19 cellular contexts compared by ENCODE assay signal in the genomic region with DNA sequence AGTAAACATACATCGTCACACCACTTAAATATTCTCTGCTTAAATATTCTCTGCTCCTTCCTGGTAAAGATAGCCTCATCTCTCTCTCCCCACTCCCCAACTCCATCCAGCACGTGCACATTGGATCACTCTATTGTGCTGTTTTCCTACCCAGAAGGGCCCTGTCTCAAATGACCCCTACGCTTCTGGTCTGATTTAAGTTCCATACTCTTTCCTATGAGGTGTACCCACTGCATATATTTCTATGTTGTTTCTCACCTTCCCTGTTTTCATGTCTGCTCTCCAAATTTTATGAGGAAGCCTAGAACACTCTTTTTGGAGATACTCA.
"Had no signal": no experiment of that assay in that cellular context is flagged by ENCODE, and none has a peak within 500 bp of the region (broad histone marks: within the 10 kb centered on the region; RNA-seq: fewer than 3 reads in every experiment).

No MANE protein-coding gene starts in this region.

- H3K4me1 ChIP-seq: ascending aorta, testis had no signal

- H3K4me3 ChIP-seq: ascending aorta, heart left ventricle, ovary, testis had no signal

- H3K9ac ChIP-seq: SK-N-SH had no signal

- ATAC-seq: activated CD4-positive, CD25-positive, alpha-beta regulatory T cell treated with anti-CD3 and anti-CD28 coated beads, Interleukin-2, amount 50 U/mL, for 24 hours; activated naive CD8-positive, alpha-beta T cell treated with anti-CD3 and anti-CD28 coated beads, Interleukin-2, amount 50 U/mL, for 24 hours; activated T-helper 17 cell treated with anti-CD3 and anti-CD28 coated beads, Interleukin-2, amount 50 U/mL, for 72 hours; stimulated activated naive CD8-positive, alpha-beta T cell treated with anti-CD3 and anti-CD28 coated beads, Interleukin-15, Interleukin-2, amounts not matched to agents 100 U/mL and 50 U/mL, for 24 hours had no signal

- H3K9me3 Mint-ChIP-seq: activated naive CD4-positive, alpha-beta T cell treated with anti-CD3 and anti-CD28 coated beads for 36 hours; activated naive CD8-positive, alpha-beta T cell treated with anti-CD3 and anti-CD28 coated beads, Interleukin-2, amount 50 U/mL, for 24 hours; activated T-helper 17 cell treated with anti-CD3 and anti-CD28 coated beads, Interleukin-2, amount 50 U/mL, for 72 hours; immature natural killer cell; nephron had no signal

- H3K4me2 ChIP-seq: SK-N-SH had no signal

- H3K27ac ChIP-seq: ascending aorta, heart left ventricle, ovary, testis had no signal

- H3K27ac Mint-ChIP-seq: activated naive CD4-positive, alpha-beta T cell treated with anti-CD3 and anti-CD28 coated beads for 36 hours; activated naive CD8-positive, alpha-beta T cell treated with anti-CD3 and anti-CD28 coated beads, Interleukin-2, amount 50 U/mL, for 24 hours; activated T-helper 17 cell treated with anti-CD3 and anti-CD28 coated beads, Interleukin-2, amount 50 U/mL, for 72 hours; immature natural killer cell had no signal

- DNase-seq: activated CD4-positive, alpha-beta T cell treated with anti-CD3 and anti-CD28 coated beads, Interleukin-2, amount 50 U/mL, for 48 hours; activated naive CD4-positive, alpha-beta T cell treated with anti-CD3 and anti-CD28 coated beads for 36 hours; activated naive CD8-positive, alpha-beta T cell treated with anti-CD3 and anti-CD28 coated beads, Interleukin-2, amount 50 U/mL, for 24 hours; effector memory CD4-positive, alpha-beta T cell; heart left ventricle; immature natural killer cell; ovary; retina; SK-N-SH; stimulated activated CD4-positive, alpha-beta T cell treated with anti-CD3 and anti-CD28 coated beads, Interleukin-4, amount 100 ng/mL, for 4 hours; stimulated activated CD8-positive, alpha-beta memory T cell treated with anti-CD3 and anti-CD28 coated beads, Interleukin-4, amount 100 ng/mL, for 48 hours; stimulated activated naive CD8-positive, alpha-beta T cell treated with anti-CD3 and anti-CD28 coated beads, Interleukin-15, Interleukin-2, amounts not matched to agents 100 U/mL and 50 U/mL, for 24 hours; T-helper 1 cell; T1000 had no signal

- H3K4me3 Mint-ChIP-seq: activated naive CD4-positive, alpha-beta T cell treated with anti-CD3 and anti-CD28 coated beads for 36 hours; activated naive CD8-positive, alpha-beta T cell treated with anti-CD3 and anti-CD28 coated beads, Interleukin-2, amount 50 U/mL, for 24 hours; activated T-helper 17 cell treated with anti-CD3 and anti-CD28 coated beads, Interleukin-2, amount 50 U/mL, for 72 hours; immature natural killer cell; nephron had no signal

- H3K9me3 ChIP-seq: ascending aorta, heart left ventricle, ovary, SK-N-SH, testis had no signal

- H3K36me3 ChIP-seq: ovary had no signal

- H3K27me3 ChIP-seq: ascending aorta, heart left ventricle, ovary, testis had no signal

- H3K27me3 Mint-ChIP-seq: activated naive CD8-positive, alpha-beta T cell treated with anti-CD3 and anti-CD28 coated beads, Interleukin-2, amount 50 U/mL, for 24 hours; activated T-helper 17 cell treated with anti-CD3 and anti-CD28 coated beads, Interleukin-2, amount 50 U/mL, for 72 hours had no signal
